Comparison of ENCODE assay signal across 1 cellular context in the genomic region with DNA sequence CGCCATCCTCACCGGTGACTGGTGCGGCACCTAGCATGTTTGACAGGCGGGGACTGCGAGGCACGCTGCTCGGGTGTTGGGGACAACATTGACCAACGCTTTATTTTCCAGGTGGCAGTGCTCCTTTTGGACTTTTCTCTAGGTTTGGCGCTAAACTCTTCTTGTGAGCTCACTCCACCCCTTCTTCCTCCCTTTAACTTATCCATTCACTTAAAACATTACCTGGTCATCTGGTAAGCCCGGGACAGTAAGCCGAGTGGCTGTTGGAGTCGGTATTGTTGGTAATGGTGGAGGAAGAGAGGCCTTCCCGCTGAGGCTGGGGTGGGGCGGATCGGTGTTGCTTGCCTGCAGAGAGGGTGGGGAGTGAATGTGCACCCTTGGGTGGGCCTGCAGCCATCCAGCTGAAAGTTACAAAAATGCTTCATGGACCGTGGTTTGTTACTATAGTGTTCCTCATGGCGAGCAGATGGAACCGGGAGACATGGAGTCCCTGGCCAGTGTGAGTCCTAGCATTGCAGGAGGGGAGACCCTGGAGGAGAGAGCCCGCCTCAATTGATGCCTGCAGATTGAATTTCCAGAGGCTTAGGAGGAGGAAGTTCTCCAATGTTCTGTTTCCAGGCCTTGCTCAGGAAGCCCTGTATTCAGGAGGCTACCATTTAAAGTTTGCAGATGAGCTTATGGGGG.
TF ChIP-seq lines count a peak whose summit lies in the region.

No MANE protein-coding gene starts in this region.

TF ChIP-seq in H1, 55 proteins besides CTCF, POLR2A, EP300 and RAD21 (continued from another document):
- TF ChIP-seq SIRT6 (IDR thresholded peaks at IDR 0.05; ENCODE audit: low read length) (no peak), CREB1 (IDR thresholded peaks at IDR 0.05) (no peak), YY1 (IDR thresholded peaks at IDR 0.05; ENCODE audit: low read depth, low read length) (no peak), CBX5 (IDR thresholded peaks at IDR 0.05; ENCODE audit: low read depth, low read length) (no peak), CEBPB (IDR thresholded peaks at IDR 0.05; ENCODE audit: low read depth, low read length) (no peak), KDM4A (IDR thresholded peaks at IDR 0.05; ENCODE audit: low read depth, low read length, severe bottlenecking) (no peak), SRF (IDR thresholded peaks at IDR 0.05; ENCODE audit: low read depth, low read length) (no peak), POU5F1 (IDR thresholded peaks at IDR 0.05; ENCODE audit: low read depth, low read length) (no peak), CHD2 (IDR thresholded peaks at IDR 0.05; ENCODE audit: low read length) (no peak), BCL11A (IDR thresholded peaks at IDR 0.05; ENCODE audit: low read depth in 2 of 2, low read length in 2 of 2) (no peak)
